Comparison of ENCODE assay signal across 1 cellular context in genomic region chr14:94695231-94695630, GRCh38.
TF ChIP-seq lines count a peak whose summit lies in the region.

No MANE protein-coding gene starts in this region.

TF ChIP-seq in H1, 55 proteins besides CTCF, POLR2A, EP300 and RAD21:
- TF ChIP-seq RNF2 (IDR thresholded peaks at IDR 0.05; ENCODE audit: borderline replicate concordance, low read depth, low read length, missing control alignments, poor library complexity, severe bottlenecking) (no peak), MAFK (IDR thresholded peaks at IDR 0.05; ENCODE audit: low read depth, low read length) (no peak), SIRT6 (IDR thresholded peaks at IDR 0.05; ENCODE audit: low read length) (no peak), HDAC2 (IDR thresholded peaks at IDR 0.05; ENCODE audit: borderline replicate concordance in 1 of 2, low read depth in 2 of 2, low read length in 2 of 2) (no peak)
TF ChIP-seq in H1: peak in this region for 0.
